In genomic region chr2:142865924-142866323, GRCh38 we compare ENCODE assay signal across 8 cellular contexts. TPM values are rescaled to one million over a fixed set of nuclear protein-coding genes. Genes with fewer than 3 reads are reported as not detected.
DNase-seq lines count a peak whose midpoint lies in the region; ATAC-seq and TF ChIP-seq lines count a peak whose summit lies in the region.

No MANE protein-coding gene starts in this region.

- peak overlapping the region; percentile 13; the same call in 1 of the 2 replicates for H3K27ac Mint-ChIP-seq in GM23338

- no peaks in the 10 kb centered on the region for H4K20me1 ChIP-seq in GM23338 (replicated peaks; ENCODE audit: insufficient read depth)
- H4K20me1 ChIP-seq in MM.1S (ENCODE audit: insufficient read depth, low read length), result no peaks in the 10 kb centered on the region

- H3K27ac ChIP-seq in GM23338 (ENCODE audit: low read depth) (no peak overlapping the region), MM.1S (ENCODE audit: low read length) (no peak overlapping the region)

- H2AFZ ChIP-seq in GM23338, result peak overlapping the region; percentile 69; the same call in 1 of the 2 replicates
- H2AFZ ChIP-seq in MM.1S (ENCODE audit: low read length), result peak overlapping the region; percentile 69

- H3K36me3 Mint-ChIP-seq in GM23338 (ENCODE audit: low read depth), result peaks cover 4% of the 10 kb centered on the region; the same call in 2 of the 3 replicates

- H3K4me1 ChIP-seq in GM23338 (ENCODE audit: insufficient read depth) (no peaks in the 10 kb centered on the region), MM.1S (ENCODE audit: low read length) (0 out of 2 replicates have a peak, but pooled peaks cover 4% of the 10 kb centered on the region)

- H3K9me2 ChIP-seq in GM23338 (ENCODE audit: insufficient read depth) (no peaks in the 10 kb centered on the region), MM.1S (replicated peaks; ENCODE audit: insufficient read depth, low read length) (no peaks in the 10 kb centered on the region)

- no peaks in the 10 kb centered on the region for H3K36me3 ChIP-seq in GM23338 (ENCODE audit: insufficient read depth)
- H3K36me3 ChIP-seq in MM.1S (replicated peaks; ENCODE audit: insufficient read depth, low read length), result no peaks in the 10 kb centered on the region

- H3K4me3 ChIP-seq in GM23338 (no peak overlapping the region), MM.1S (ENCODE audit: low read length) (peak overlapping the region; percentile 12; the same call in 1 of the 2 replicates)

- no peak overlapping the region for H3K9ac ChIP-seq in MM.1S (ENCODE audit: low read length)

- no peak overlapping the region for H3K4me3 Mint-ChIP-seq in GM23338

- peaks cover 6% of the 10 kb centered on the region; the same call in 1 of the 3 replicates for H3K9me3 Mint-ChIP-seq in GM23338

- DNase-seq in GM23338 (ENCODE audit: low spot score), result no peak
- peak; percentile 55 for DNase-seq in MM.1S
- peak; percentile 19 for DNase-seq in kidney tubule cell (ENCODE audit: low spot score)
- DNase-seq in G401 (ENCODE audit: low spot score), result no peak
- no peak for DNase-seq in activated naive CD4-positive, alpha-beta T cell treated with Interleukin-2 at 50 U/mL for 16 hours
- no peak for DNase-seq in SW480 (ENCODE audit: low spot score)
- DNase-seq in occipital lobe (lab: John Stamatoyannopoulos, UW), result no peak

- no peak for TF ChIP-seq CTCF in GM23338 (conservative IDR thresholded peaks at IDR 0.05; ENCODE audit: low read depth in 2 of 2)
- no peak for TF ChIP-seq CTCF in MM.1S (IDR thresholded peaks at IDR 0.05; ENCODE audit: low read length)

- ATAC-seq in GM18498 (IDR thresholded peaks at IDR 0.05; ENCODE audit: unreplicated experiment), result peak; percentile 89
- ATAC-seq in GM23338, result no peak

- H3F3A ChIP-seq in GM23338 (replicated peaks; ENCODE audit: low read depth) (no peaks in the 10 kb centered on the region), MM.1S (ENCODE audit: insufficient read depth, low read length) (no peaks in the 10 kb centered on the region)

- H3K4me2 ChIP-seq in GM23338 (peak overlapping the region; percentile 38; the same call in 1 of the 2 replicates), MM.1S (ENCODE audit: low read depth, low read length) (peak overlapping the region; percentile 57)

- H3K4me1 Mint-ChIP-seq in GM23338, result peaks cover 4% of the 10 kb centered on the region; the same call in 2 of the 3 replicates

- no peaks in the 10 kb centered on the region for H3K9me3 ChIP-seq in MM.1S (replicated peaks; ENCODE audit: insufficient read depth, low read length)

- H3K27me3 ChIP-seq in GM23338 (ENCODE audit: insufficient read depth), result no peaks in the 10 kb centered on the region
- H3K27me3 ChIP-seq in MM.1S (replicated peaks; ENCODE audit: insufficient read depth, low read length), result no peaks in the 10 kb centered on the region

- no peaks in the 10 kb centered on the region for H3K79me2 ChIP-seq in GM23338 (replicated peaks; ENCODE audit: insufficient read depth)
- no peaks in the 10 kb centered on the region for H3K79me2 ChIP-seq in MM.1S (ENCODE audit: low read length)

- peaks cover 4% of the 10 kb centered on the region for H3K27me3 Mint-ChIP-seq in GM23338 (ENCODE audit: insufficient read depth, low read depth, poor library complexity)

- in situ Hi-C loops in G401 (cut with HindIII; ENCODE audit: low sequenced_read_pairs), result no loop called here

TF ChIP-seq in GM23338, 12 proteins besides CTCF, POLR2A, EP300 and RAD21 (continues in another document):
- no peak for TF ChIP-seq ZNF114 (CRISPR knock-in tag; IDR thresholded peaks at IDR 0.05)
- no peak for TF ChIP-seq CREB1 (CRISPR knock-in tag; IDR thresholded peaks at IDR 0.05; ENCODE audit: low read depth)
- TF ChIP-seq JUNB (IDR thresholded peaks at IDR 0.05; ENCODE audit: unreplicated experiment), result no peak
- no peak for TF ChIP-seq REST (IDR thresholded peaks at IDR 0.05; ENCODE audit: unreplicated experiment)
- no peak for TF ChIP-seq STAT1 (IDR thresholded peaks at IDR 0.05; ENCODE audit: unreplicated experiment)
- TF ChIP-seq ZNF462 (CRISPR knock-in tag; IDR thresholded peaks at IDR 0.05), result no peak
- no peak for TF ChIP-seq NANOG (IDR thresholded peaks at IDR 0.05; ENCODE audit: borderline replicate concordance)
- no peak for TF ChIP-seq ZNF331 (CRISPR knock-in tag; IDR thresholded peaks at IDR 0.05; ENCODE audit: low read depth)

RNA-seq across cellular contexts. Expression of gene KYNU, which starts 11.5 kb away (rescaled TPM):
- total RNA-seq in GM23338 (2014; rRNA removed; shearing (Covaris generic)), result 0.03 and 0.50 TPM in 2 replicates
- polyA plus RNA-seq in GM23338 (2016; fragmentation: Nextera tagmentation; extraction: Ambion mirVana), result 0.10 and 0.21 TPM in 2 replicates
- not detected in 2 replicates for total RNA-seq in G401 (2014; rRNA removed; shearing (Covaris generic))
- 0.16 TPM for total RNA-seq in occipital lobe

Comparison
In these comparisons a context has a peak if more than half of its experiments do, and no peak if none do; other contexts are left out.
1. DNase-seq: peak in MM.1S (single experiment) and kidney tubule cell (single experiment); none in GM23338 (single experiment), G401 (single experiment), activated naive CD4-positive, alpha-beta T cell treated with Interleukin-2 at 50 U/mL for 16 hours (single experiment), SW480 (single experiment) and occipital lobe (single experiment).